1 cellular context compared by ENCODE assay signal in the genomic region with DNA sequence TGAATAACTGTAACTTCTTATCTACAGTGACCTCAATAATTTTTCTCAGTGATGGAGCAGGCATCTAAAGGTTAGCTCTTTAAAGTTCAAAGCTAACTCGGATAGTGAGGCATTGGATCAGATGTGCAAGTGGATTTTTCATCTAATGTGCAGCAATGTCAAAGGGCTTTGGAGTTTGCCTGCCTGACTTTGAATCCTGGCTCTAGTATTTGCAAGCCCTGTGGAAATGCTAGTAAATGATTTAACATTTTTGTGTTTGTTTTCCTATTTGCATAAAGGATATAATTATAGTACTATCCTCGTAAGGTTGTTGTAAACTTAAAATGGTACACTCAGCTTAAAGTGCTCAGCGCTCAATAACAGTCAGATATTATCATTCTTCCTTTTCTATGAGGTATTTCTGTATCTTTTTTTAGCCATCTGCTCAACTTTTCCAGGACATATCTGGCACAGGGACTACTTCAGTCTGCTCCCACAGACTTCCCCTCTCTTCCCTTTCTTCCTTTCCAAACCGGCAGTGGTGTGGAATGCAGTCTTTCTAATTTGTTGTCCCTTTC.
TF ChIP-seq lines count a peak whose summit lies in the region.

No MANE protein-coding gene starts in this region.

TF ChIP-seq in HepG2, 621 proteins besides CTCF, POLR2A, EP300 and RAD21 (continued from another document and continues in another):
- TF ChIP-seq, protein P1, sequence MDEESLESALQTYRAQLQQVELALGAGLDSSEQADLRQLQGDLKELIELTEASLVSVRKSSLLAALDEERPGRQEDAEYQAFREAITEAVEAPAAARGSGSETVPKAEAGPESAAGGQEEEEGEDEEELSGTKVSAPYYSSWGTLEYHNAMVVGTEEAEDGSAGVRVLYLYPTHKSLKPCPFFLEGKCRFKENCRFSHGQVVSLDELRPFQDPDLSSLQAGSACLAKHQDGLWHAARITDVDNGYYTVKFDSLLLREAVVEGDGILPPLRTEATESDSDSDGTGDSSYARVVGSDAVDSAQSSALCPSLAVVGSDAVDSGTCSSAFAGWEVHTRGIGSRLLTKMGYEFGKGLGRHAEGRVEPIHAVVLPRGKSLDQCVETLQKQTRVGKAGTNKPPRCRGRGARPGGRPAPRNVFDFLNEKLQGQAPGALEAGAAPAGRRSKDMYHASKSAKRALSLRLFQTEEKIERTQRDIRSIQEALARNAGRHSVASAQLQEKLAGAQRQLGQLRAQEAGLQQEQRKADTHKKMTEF (CRISPR knock-in tag; IDR thresholded peaks at IDR 0.05), result peak; percentile 38; the same call in 1 of the 2 replicates
- TF ChIP-seq FOSL2 (CRISPR knock-in tag; IDR thresholded peaks at IDR 0.05) (peak; percentile 36; the same call in 1 of the 2 replicates), FOXO1 (CRISPR knock-in tag; IDR thresholded peaks at IDR 0.05) (no peak), MAFG (CRISPR knock-in tag; IDR thresholded peaks at IDR 0.05) (no peak), MXD4 (CRISPR knock-in tag; IDR thresholded peaks at IDR 0.05) (0 out of 2 replicates have a peak, but pooled peaks have one; percentile 33), XRCC5 (optimal IDR thresholded peaks at IDR 0.05; ENCODE audit: low read length) (no peak), REXO4 (CRISPR knock-in tag; IDR thresholded peaks at IDR 0.05; ENCODE audit: borderline replicate concordance) (no peak), AKAP8 (CRISPR knock-in tag; IDR thresholded peaks at IDR 0.05) (no peak), ZNF468 (CRISPR knock-in tag; IDR thresholded peaks at IDR 0.05) (no peak), HHEX (CRISPR knock-in tag; IDR thresholded peaks at IDR 0.05) (no peak), RFX1 (IDR thresholded peaks at IDR 0.05) (no peak)
- TF ChIP-seq, protein P2, sequence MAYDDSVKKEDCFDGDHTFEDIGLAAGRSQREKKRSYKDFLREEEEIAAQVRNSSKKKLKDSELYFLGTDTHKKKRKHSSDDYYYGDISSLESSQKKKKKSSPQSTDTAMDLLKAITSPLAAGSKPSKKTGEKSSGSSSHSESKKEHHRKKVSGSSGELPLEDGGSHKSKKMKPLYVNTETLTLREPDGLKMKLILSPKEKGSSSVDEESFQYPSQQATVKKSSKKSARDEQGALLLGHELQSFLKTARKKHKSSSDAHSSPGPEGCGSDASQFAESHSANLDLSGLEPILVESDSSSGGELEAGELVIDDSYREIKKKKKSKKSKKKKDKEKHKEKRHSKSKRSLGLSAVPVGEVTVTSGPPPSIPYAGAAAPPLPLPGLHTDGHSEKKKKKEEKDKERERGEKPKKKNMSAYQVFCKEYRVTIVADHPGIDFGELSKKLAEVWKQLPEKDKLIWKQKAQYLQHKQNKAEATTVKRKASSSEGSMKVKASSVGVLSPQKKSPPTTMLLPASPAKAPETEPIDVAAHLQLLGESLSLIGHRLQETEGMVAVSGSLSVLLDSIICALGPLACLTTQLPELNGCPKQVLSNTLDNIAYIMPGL (CRISPR knock-in tag; IDR thresholded peaks at IDR 0.05; ENCODE audit: borderline replicate concordance in 1 of 2, low read depth in 1 of 2), result no peak
- TF ChIP-seq, protein P3, sequence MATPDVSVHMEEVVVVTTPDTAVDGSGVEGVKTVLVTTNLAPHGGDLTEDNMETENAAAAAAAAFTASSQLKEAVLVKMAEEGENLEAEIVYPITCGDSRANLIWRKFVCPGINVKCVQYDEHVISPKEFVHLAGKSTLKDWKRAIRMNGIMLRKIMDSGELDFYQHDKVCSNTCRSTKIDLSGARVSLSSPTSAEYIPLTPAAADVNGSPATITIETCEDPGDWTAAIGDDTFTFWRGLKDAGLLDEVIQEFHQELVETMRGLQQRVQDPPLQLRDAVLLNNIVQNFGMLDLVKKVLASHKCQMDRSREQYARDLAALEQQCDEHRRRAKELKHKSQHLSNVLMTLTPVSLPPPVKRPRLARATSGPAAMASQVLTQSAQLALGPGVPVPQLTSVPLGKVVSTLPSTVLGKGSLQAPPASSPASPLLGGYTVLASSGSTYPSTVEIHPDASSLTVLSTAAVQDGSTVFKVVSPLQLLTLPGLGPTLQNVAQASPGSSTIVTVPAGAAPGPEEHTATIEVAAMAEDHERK (CRISPR knock-in tag; IDR thresholded peaks at IDR 0.05; ENCODE audit: low read depth), result no peak
- TF ChIP-seq, protein P4, sequence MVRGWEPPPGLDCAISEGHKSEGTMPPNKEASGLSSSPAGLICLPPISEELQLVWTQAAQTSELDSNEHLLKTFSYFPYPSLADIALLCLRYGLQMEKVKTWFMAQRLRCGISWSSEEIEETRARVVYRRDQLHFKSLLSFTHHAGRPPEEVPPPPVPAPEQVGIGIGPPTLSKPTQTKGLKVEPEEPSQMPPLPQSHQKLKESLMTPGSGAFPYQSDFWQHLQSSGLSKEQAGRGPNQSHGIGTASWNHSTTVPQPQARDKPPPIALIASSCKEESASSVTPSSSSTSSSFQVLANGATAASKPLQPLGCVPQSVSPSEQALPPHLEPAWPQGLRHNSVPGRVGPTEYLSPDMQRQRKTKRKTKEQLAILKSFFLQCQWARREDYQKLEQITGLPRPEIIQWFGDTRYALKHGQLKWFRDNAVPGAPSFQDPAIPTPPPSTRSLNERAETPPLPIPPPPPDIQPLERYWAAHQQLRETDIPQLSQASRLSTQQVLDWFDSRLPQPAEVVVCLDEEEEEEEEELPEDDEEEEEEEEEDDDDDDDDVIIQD (CRISPR knock-in tag; IDR thresholded peaks at IDR 0.05; ENCODE audit: low read depth), result peak; percentile 63; the same call in 1 of the 2 replicates
- TF ChIP-seq, protein P5, sequence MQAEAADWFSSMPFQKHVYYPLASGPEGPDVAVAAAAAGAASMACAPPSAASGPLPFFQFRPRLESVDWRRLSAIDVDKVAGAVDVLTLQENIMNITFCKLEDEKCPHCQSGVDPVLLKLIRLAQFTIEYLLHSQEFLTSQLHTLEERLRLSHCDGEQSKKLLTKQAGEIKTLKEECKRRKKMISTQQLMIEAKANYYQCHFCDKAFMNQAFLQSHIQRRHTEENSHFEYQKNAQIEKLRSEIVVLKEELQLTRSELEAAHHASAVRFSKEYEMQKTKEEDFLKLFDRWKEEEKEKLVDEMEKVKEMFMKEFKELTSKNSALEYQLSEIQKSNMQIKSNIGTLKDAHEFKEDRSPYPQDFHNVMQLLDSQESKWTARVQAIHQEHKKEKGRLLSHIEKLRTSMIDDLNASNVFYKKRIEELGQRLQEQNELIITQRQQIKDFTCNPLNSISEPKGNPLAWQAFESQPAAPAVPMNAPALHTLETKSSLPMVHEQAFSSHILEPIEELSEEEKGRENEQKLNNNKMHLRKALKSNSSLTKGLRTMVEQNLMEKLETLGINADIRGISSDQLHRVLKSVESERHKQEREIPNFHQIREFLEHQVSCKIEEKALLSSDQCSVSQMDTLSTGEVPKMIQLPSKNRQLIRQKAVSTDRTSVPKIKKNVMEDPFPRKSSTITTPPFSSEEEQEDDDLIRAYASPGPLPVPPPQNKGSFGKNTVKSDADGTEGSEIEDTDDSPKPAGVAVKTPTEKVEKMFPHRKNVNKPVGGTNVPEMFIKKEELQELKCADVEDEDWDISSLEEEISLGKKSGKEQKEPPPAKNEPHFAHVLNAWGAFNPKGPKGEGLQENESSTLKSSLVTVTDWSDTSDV (CRISPR knock-in tag; IDR thresholded peaks at IDR 0.05), result no peak
- TF ChIP-seq, protein P6, sequence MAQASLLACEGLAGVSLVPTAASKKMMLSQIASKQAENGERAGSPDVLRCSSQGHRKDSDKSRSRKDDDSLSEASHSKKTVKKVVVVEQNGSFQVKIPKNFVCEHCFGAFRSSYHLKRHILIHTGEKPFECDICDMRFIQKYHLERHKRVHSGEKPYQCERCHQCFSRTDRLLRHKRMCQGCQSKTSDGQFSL (CRISPR knock-in tag; IDR thresholded peaks at IDR 0.05), result no peak
- TF ChIP-seq, protein P7, sequence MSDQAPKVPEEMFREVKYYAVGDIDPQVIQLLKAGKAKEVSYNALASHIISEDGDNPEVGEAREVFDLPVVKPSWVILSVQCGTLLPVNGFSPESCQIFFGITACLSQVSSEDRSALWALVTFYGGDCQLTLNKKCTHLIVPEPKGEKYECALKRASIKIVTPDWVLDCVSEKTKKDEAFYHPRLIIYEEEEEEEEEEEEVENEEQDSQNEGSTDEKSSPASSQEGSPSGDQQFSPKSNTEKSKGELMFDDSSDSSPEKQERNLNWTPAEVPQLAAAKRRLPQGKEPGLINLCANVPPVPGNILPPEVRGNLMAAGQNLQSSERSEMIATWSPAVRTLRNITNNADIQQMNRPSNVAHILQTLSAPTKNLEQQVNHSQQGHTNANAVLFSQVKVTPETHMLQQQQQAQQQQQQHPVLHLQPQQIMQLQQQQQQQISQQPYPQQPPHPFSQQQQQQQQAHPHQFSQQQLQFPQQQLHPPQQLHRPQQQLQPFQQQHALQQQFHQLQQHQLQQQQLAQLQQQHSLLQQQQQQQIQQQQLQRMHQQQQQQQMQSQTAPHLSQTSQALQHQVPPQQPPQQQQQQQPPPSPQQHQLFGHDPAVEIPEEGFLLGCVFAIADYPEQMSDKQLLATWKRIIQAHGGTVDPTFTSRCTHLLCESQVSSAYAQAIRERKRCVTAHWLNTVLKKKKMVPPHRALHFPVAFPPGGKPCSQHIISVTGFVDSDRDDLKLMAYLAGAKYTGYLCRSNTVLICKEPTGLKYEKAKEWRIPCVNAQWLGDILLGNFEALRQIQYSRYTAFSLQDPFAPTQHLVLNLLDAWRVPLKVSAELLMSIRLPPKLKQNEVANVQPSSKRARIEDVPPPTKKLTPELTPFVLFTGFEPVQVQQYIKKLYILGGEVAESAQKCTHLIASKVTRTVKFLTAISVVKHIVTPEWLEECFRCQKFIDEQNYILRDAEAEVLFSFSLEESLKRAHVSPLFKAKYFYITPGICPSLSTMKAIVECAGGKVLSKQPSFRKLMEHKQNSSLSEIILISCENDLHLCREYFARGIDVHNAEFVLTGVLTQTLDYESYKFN (CRISPR knock-in tag; conservative IDR thresholded peaks at IDR 0.05), result peak; percentile 83
- TF ChIP-seq, protein P8, sequence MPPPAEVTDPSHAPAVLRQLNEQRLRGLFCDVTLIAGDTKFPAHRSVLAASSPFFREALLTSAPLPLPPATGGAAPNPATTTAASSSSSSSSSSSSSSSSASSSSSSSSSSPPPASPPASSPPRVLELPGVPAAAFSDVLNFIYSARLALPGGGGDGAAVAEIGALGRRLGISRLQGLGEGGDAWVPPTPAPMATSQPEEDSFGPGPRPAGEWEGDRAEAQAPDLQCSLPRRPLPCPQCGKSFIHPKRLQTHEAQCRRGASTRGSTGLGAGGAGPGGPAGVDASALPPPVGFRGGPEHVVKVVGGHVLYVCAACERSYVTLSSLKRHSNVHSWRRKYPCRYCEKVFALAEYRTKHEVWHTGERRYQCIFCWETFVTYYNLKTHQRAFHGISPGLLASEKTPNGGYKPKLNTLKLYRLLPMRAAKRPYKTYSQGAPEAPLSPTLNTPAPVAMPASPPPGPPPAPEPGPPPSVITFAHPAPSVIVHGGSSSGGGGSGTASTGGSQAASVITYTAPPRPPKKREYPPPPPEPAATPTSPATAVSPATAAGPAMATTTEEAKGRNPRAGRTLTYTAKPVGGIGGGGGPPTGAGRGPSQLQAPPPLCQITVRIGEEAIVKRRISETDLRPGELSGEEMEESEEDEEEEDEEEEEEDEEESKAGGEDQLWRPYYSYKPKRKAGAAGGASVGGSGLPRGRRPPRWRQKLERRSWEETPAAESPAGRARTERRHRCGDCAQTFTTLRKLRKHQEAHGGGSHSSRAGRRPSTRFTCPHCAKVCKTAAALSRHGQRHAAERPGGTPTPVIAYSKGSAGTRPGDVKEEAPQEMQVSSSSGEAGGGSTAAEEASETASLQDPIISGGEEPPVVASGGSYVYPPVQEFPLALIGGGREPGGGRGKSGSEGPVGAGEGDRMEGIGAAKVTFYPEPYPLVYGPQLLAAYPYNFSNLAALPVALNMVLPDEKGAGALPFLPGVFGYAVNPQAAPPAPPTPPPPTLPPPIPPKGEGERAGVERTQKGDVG (CRISPR knock-in tag; IDR thresholded peaks at IDR 0.05; ENCODE audit: borderline replicate concordance), result no peak
- TF ChIP-seq, protein P9, sequence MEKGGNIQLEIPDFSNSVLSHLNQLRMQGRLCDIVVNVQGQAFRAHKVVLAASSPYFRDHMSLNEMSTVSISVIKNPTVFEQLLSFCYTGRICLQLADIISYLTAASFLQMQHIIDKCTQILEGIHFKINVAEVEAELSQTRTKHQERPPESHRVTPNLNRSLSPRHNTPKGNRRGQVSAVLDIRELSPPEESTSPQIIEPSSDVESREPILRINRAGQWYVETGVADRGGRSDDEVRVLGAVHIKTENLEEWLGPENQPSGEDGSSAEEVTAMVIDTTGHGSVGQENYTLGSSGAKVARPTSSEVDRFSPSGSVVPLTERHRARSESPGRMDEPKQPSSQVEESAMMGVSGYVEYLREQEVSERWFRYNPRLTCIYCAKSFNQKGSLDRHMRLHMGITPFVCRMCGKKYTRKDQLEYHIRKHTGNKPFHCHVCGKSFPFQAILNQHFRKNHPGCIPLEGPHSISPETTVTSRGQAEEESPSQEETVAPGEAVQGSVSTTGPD (CRISPR knock-in tag; IDR thresholded peaks at IDR 0.05), result no peak
- TF ChIP-seq, protein P10, sequence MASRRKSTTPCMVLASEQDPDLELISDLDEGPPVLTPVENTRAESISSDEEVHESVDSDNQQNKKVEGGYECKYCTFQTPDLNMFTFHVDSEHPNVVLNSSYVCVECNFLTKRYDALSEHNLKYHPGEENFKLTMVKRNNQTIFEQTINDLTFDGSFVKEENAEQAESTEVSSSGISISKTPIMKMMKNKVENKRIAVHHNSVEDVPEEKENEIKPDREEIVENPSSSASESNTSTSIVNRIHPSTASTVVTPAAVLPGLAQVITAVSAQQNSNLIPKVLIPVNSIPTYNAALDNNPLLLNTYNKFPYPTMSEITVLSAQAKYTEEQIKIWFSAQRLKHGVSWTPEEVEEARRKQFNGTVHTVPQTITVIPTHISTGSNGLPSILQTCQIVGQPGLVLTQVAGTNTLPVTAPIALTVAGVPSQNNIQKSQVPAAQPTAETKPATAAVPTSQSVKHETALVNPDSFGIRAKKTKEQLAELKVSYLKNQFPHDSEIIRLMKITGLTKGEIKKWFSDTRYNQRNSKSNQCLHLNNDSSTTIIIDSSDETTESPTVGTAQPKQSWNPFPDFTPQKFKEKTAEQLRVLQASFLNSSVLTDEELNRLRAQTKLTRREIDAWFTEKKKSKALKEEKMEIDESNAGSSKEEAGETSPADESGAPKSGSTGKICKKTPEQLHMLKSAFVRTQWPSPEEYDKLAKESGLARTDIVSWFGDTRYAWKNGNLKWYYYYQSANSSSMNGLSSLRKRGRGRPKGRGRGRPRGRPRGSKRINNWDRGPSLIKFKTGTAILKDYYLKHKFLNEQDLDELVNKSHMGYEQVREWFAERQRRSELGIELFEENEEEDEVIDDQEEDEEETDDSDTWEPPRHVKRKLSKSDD (CRISPR knock-in tag; IDR thresholded peaks at IDR 0.05; ENCODE audit: low read depth), result no peak
- TF ChIP-seq, protein P11, sequence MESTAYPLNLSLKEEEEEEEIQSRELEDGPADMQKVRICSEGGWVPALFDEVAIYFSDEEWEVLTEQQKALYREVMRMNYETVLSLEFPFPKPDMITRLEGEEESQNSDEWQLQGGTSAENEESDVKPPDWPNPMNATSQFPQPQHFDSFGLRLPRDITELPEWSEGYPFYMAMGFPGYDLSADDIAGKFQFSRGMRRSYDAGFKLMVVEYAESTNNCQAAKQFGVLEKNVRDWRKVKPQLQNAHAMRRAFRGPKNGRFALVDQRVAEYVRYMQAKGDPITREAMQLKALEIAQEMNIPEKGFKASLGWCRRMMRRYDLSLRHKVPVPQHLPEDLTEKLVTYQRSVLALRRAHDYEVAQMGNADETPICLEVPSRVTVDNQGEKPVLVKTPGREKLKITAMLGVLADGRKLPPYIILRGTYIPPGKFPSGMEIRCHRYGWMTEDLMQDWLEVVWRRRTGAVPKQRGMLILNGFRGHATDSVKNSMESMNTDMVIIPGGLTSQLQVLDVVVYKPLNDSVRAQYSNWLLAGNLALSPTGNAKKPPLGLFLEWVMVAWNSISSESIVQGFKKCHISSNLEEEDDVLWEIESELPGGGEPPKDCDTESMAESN (CRISPR knock-in tag; conservative IDR thresholded peaks at IDR 0.05), result 0 out of 2 replicates have a peak, but pooled peaks have one; percentile 28
